In genomic region chr10:103316087-103316486, GRCh38 we compare ENCODE assay signal across 31 cellular contexts. TPM values are rescaled to one million over a fixed set of nuclear protein-coding genes. Genes with fewer than 3 reads are reported as not detected.
"Had no signal": no experiment of that assay in that cellular context is flagged by ENCODE, and none has a peak within 500 bp of the region (broad histone marks: within the 10 kb centered on the region; RNA-seq: fewer than 3 reads in every experiment).

No MANE protein-coding gene starts in this region.

- H3K9me3 ChIP-seq: body of pancreas, colonic mucosa, esophagus squamous epithelium, gastrocnemius medialis, heart left ventricle had no signal

- H3K27ac ChIP-seq: body of pancreas, colonic mucosa, epithelial cell of prostate, esophagus squamous epithelium, gastrocnemius medialis, heart left ventricle, WERI-Rb-1 had no signal

- H3K4me1 ChIP-seq: body of pancreas, colonic mucosa, esophagus squamous epithelium, gastrocnemius medialis, heart left ventricle had no signal

- H3K4me3 ChIP-seq: body of pancreas, colonic mucosa, esophagus squamous epithelium, gastrocnemius medialis, heart left ventricle had no signal

- DNase-seq: activated B cell treated with CpG ODN at 0.5 μM for 24 hours; activated CD4-positive, alpha-beta T cell treated with anti-CD3 and anti-CD28 coated beads for 48 hours; activated CD4-positive, alpha-beta T cell treated with anti-CD3 and anti-CD28 coated beads, Interleukin-2, amount 50 U/mL, for 1 hour; activated CD4-positive, alpha-beta T cell treated with anti-CD3 and anti-CD28 coated beads, Interleukin-2, amount 50 U/mL, for 48 hours; activated CD8-positive, alpha-beta memory T cell treated with anti-CD3 and anti-CD28 coated beads, Interleukin-2, amount 50 U/mL, for 48 hours; activated CD8-positive, alpha-beta T cell treated with anti-CD3 and anti-CD28 coated beads for 36 hours; activated effector memory CD4-positive, alpha-beta T cell treated with Interleukin-2 at 50 U/mL for 16 hours; activated gamma-delta T cell treated with Interleukin-2 at 50 U/mL for 16 hours; activated naive CD4-positive, alpha-beta T cell treated with anti-CD3 and anti-CD28 coated beads, Interleukin-2, amount 50 U/mL, for 16 hours; activated naive CD4-positive, alpha-beta T cell treated with Interleukin-2 at 50 U/mL for 16 hours; activated T-cell treated with anti-CD3 and anti-CD28 coated beads for 4 hours; activated T-cell treated with anti-CD3 and anti-CD28 coated beads, Interleukin-2, amount 50 U/mL, for 24 hours; activated T-cell treated with anti-CD3 and anti-CD28 coated beads, Interleukin-2, amount 50 U/mL, for 72 hours; amygdala; aorta; body of pancreas; caudate nucleus; cerebellar nuclear complex; colonic mucosa; effector CD8-positive, alpha-beta T cell; esophagus squamous epithelium; foreskin fibroblast; gastrocnemius medialis; glutamatergic neuron; heart left ventricle; T-cell; T1000; WERI-Rb-1 had no signal

- H3K36me3 ChIP-seq: colonic mucosa had no signal

- ATAC-seq: activated CD4-positive, CD25-positive, alpha-beta regulatory T cell treated with anti-CD3 and anti-CD28 coated beads, Interleukin-2, amount 50 U/mL, for 24 hours; activated CD8-positive, alpha-beta T cell treated with anti-CD3 and anti-CD28 coated beads for 36 hours; activated T-cell treated with anti-CD3 and anti-CD28 coated beads, Interleukin-2, amount 50 U/mL, for 72 hours; activated T-helper 17 cell treated with anti-CD3 and anti-CD28 coated beads, Interleukin-2, amount 50 U/mL, for 72 hours; body of pancreas; gastrocnemius medialis; heart left ventricle; T-cell had no signal

- H3K27me3 ChIP-seq: body of pancreas, colonic mucosa, esophagus squamous epithelium, gastrocnemius medialis, heart left ventricle had no signal

RNA-seq across cellular contexts. Expression of gene INA, which starts 39.1 kb away (rescaled TPM):
- total RNA-seq: activated B cell treated with CpG ODN at 0.5 μM for 24 hours, aorta, T-cell had no signal
